Comparison of ENCODE assay signal across 8 cellular contexts in genomic region chr12:21502164-21502496, GRCh38. TPM values are rescaled to one million over a fixed set of nuclear protein-coding genes. Genes with fewer than 3 reads are reported as not detected.
DNase-seq lines count a peak whose midpoint lies in the region; ATAC-seq and TF ChIP-seq lines count a peak whose summit lies in the region.

No MANE protein-coding gene starts in this region.

- DNase-seq in SIG-M5 treated with dmso at 0.1 percent for 504 hours (lab: John Stamatoyannopoulos, UW; ENCODE audit: unreplicated experiment) = peak; percentile 20
- DNase-seq in SIG-M5 (lab: John Stamatoyannopoulos, UW) = no peak
- DNase-seq in omental fat pad (ENCODE audit: low spot score) = peak; percentile 24
- no peak for DNase-seq in SK-N-DZ (ENCODE audit: low spot score)
- no peak for DNase-seq in middle frontal gyrus (ENCODE audit: extremely low spot score, low spot score)

- peak; percentile 0 for ATAC-seq in HG03280 (IDR thresholded peaks at IDR 0.05; ENCODE audit: unreplicated experiment)
- ATAC-seq in esophagus mucosa = peak; percentile 28
- peak; percentile 19 for ATAC-seq in omental fat pad (ENCODE audit: low FRiP score)

- H3K27ac ChIP-seq in VCaP = peak overlapping the region; percentile 63

- no peak for TF ChIP-seq CTCF in VCaP (conservative IDR thresholded peaks at IDR 0.05)
- TF ChIP-seq CTCF in omental fat pad (IDR thresholded peaks at IDR 0.05) = no peak

RNA-seq across cellular contexts. Expression of gene GOLT1B, which starts 0.5 kb away (rescaled TPM):
- total RNA-seq in esophagus mucosa (15.1 TPM), omental fat pad (10 to 100 TPM; 22.0 to 39.0 (median 26.6) TPM)
- 54.1 and 56.6 TPM in 2 replicates for polyA plus RNA-seq in SK-N-DZ (2014; cell fraction: cytosol; rRNA removed)
- polyA plus RNA-seq in SK-N-DZ (2014; cell fraction: nucleus; rRNA removed) = 53.7 and 57.0 TPM in 2 replicates

RNA-seq across cellular contexts. Expression of gene RECQL, which starts 0.7 kb away (rescaled TPM):
- total RNA-seq in esophagus mucosa (16.7 TPM), omental fat pad (10 to 100 TPM; 28.7 to 41.6 (median 33.3) TPM)
- 75.7 and 82.7 TPM in 2 replicates for polyA plus RNA-seq in SK-N-DZ (2014; cell fraction: cytosol; rRNA removed)
- 51.6 and 54.3 TPM in 2 replicates for polyA plus RNA-seq in SK-N-DZ (2014; cell fraction: nucleus; rRNA removed)

RNA-seq across cellular contexts. Expression of gene SPX, which starts 24.0 kb away (rescaled TPM):
- total RNA-seq in esophagus mucosa (0.08 TPM), omental fat pad (1 to 10 TPM in 2 of 4 donors, under 1 TPM in 2; 0.38 to 5.4 (median 1.3) TPM)
- polyA plus RNA-seq in SK-N-DZ (2014; cell fraction: cytosol; rRNA removed) = not detected in 2 replicates
- polyA plus RNA-seq in SK-N-DZ (2014; cell fraction: nucleus; rRNA removed) = 0.07 TPM in 1 of 2 replicates, not detected in the other

Comparison
In these comparisons a context has a peak if more than half of its experiments do, and no peak if none do; other contexts are left out.
1. DNase-seq: peak in SIG-M5 treated with dmso at 0.1 percent for 504 hours (single experiment) and omental fat pad (single experiment); none in SIG-M5 (single experiment), SK-N-DZ (single experiment) and middle frontal gyrus (single experiment).
2. Peak in every context shown above with its lines, with median percentiles within 50 percentile points of each other: ATAC-seq.